Comparison of ENCODE assay signal across 17 cellular contexts in the genomic region with DNA sequence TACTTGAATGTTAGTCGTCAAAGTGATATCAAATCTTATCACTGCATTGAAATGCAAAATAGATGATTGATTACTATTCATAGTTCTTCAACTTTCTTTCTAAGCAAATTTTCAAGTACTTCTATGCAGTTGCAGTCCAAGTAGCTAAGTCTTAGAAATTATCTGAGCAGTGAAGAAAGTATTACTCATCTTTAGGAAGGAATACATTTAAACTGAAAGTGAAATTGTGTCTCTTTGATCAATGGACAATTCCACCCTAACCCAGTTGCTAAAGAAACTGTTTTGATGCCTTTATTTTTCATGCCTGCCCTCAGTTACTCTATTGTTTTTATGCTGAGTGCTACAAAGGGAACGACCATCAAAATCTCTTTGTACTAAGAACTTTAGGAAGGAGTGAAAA.
DNase-seq lines count a peak whose midpoint lies in the region; ATAC-seq and TF ChIP-seq lines count a peak whose summit lies in the region.
"Had no signal": no experiment of that assay in that cellular context is flagged by ENCODE, and none has a peak within 500 bp of the region (broad histone marks: within the 10 kb centered on the region; RNA-seq: fewer than 3 reads in every experiment).

No MANE protein-coding gene starts in this region.

- H3K4me1 ChIP-seq in DND-41 (ENCODE audit: insufficient read depth, low read length) (peaks cover 6% of the 10 kb centered on the region; the same call in 1 of the 2 replicates), iPS-18a (ENCODE audit: control insufficient read depth, low read depth, low read length) (peaks cover 20% of the 10 kb centered on the region), OCI-LY7 (ENCODE audit: insufficient read depth, low read length, poor library complexity, severe bottlenecking) (no peaks in the 10 kb centered on the region)
- H3K4me1 ChIP-seq: adrenal gland, esophagus squamous epithelium had no signal

- H3K36me3 ChIP-seq in DND-41 (ENCODE audit: insufficient read depth, low read length) (no peaks in the 10 kb centered on the region), iPS-18a (ENCODE audit: control insufficient read depth, low read depth, low read length) (no peaks in the 10 kb centered on the region), OCI-LY7 (ENCODE audit: insufficient read depth, low read length) (no peaks in the 10 kb centered on the region)
- H3K36me3 ChIP-seq: adrenal gland, esophagus squamous epithelium had no signal

- H3K27me3 ChIP-seq in DND-41 (ENCODE audit: insufficient read depth, low read length, poor library complexity) = no peaks in the 10 kb centered on the region
- no peaks in the 10 kb centered on the region for H3K27me3 ChIP-seq in iPS-18a (ENCODE audit: control insufficient read depth, insufficient read depth, low read length)
- H3K27me3 ChIP-seq: adrenal gland, esophagus squamous epithelium had no signal

- POLR2A ChIA-PET in OCI-LY7 (lab: Charles Lee) = no interaction called here

- H4K20me1 ChIP-seq in DND-41 (ENCODE audit: insufficient read depth, low read length) (no peaks in the 10 kb centered on the region), OCI-LY7 (ENCODE audit: insufficient read depth, low read length) (no peaks in the 10 kb centered on the region)

- H3K79me2 ChIP-seq in DND-41 (ENCODE audit: insufficient read depth, low read length) (no peaks in the 10 kb centered on the region), OCI-LY7 (ENCODE audit: insufficient read depth, low read depth, low read length) (no peaks in the 10 kb centered on the region)

- DNase-seq in DND-41 (no peak), amniotic epithelial cell (ENCODE audit: low read depth) (peak; percentile 35), posterior vena cava (ENCODE audit: low spot score) (no peak), NCI-H2029 treated with DMSO at 0.1 percent for 48 hours (lab: John Stamatoyannopoulos, UW) (no peak), epidermal melanocyte (ENCODE audit: insufficient read length, low spot score) (no peak), OCI-LY7 (ENCODE audit: low spot score) (no peak)
- DNase-seq: activated CD8-positive, alpha-beta T cell treated with anti-CD3 and anti-CD28 coated beads, Interleukin-2, amount 10 ng/mL, durations not matched to agents 7 days and 5 days; adrenal gland; esophagus squamous epithelium; KBM-7; NCI-H1436 treated with DMSO at 0.1 percent for 48 hours; PC-3; stimulated activated naive CD4-positive, alpha-beta T cell had no signal

- H3K9me3 ChIP-seq in DND-41 (ENCODE audit: insufficient read depth, low read length, severe bottlenecking) (no peaks in the 10 kb centered on the region), iPS-18a (ENCODE audit: control insufficient read depth, low read depth, low read length) (peaks cover 8% of the 10 kb centered on the region), OCI-LY7 (ENCODE audit: low read length) (no peaks in the 10 kb centered on the region)
- H3K9me3 ChIP-seq: adrenal gland, esophagus squamous epithelium had no signal

- CTCF ChIA-PET in OCI-LY7 (lab: Charles Lee; ENCODE audit: unreplicated experiment) = no interaction called here

- no peaks in the 10 kb centered on the region for H3K9me2 ChIP-seq in OCI-LY7 (ENCODE audit: insufficient read depth, low read length)

- TF ChIP-seq CTCF in DND-41 (IDR thresholded peaks at IDR 0.05; ENCODE audit: borderline replicate concordance, extremely low read depth, low read length, poor library complexity, severe bottlenecking) (no peak), OCI-LY7 (conservative IDR thresholded peaks at IDR 0.05; ENCODE audit: low read length) (no peak)

- ATAC-seq in DND-41 (ENCODE audit: insufficient read depth, low read depth) (no peak), HG03442 (IDR thresholded peaks at IDR 0.05; ENCODE audit: unreplicated experiment) (peak; percentile 43)
- ATAC-seq: activated CD8-positive, alpha-beta T cell treated with anti-CD3 and anti-CD28 coated beads, Interleukin-2, amount 10 ng/mL, durations not matched to agents 7 days and 5 days; PC-3 had no signal

- no peak overlapping the region for H3K4me3 ChIP-seq in DND-41 (ENCODE audit: low read depth in 1 of 2, low read length in 2 of 2)
- H3K4me3 ChIP-seq in iPS-18a (ENCODE audit: low read length) = no peak overlapping the region
- no peak overlapping the region for H3K4me3 ChIP-seq in OCI-LY7 (ENCODE audit: low read depth, low read length, poor library complexity, severe bottlenecking)
- H3K4me3 ChIP-seq: coronary artery, esophagus squamous epithelium, lung had no signal

- H3K4me2 ChIP-seq in DND-41 (ENCODE audit: insufficient read depth, low read length) (0 out of 2 replicates have a peak overlapping the region, but pooled peaks have one; percentile 8), OCI-LY7 (ENCODE audit: low read length) (no peak overlapping the region)

- intact Hi-C loops in posterior vena cava (cut with DNase I) (no loop called here), OCI-LY7 (cut with micrococcal nuclease; ENCODE audit: unreplicated experiment) (no loop called here)

- H3K27ac ChIP-seq in DND-41 (ENCODE audit: low read length) = no peak overlapping the region
- H3K27ac ChIP-seq in iPS-18a (ENCODE audit: low read length) = peak overlapping the region; percentile 20
- H3K27ac ChIP-seq in OCI-LY7 (ENCODE audit: low read depth, low read length, poor library complexity, severe bottlenecking) = no peak overlapping the region
- H3K27ac ChIP-seq: adrenal gland, coronary artery, esophagus squamous epithelium had no signal

- no TSS peak for BruUV-seq in OCI-LY7 (replicated peaks; lab: Mats Ljungman, UMichigan)

- H2AFZ ChIP-seq in DND-41 (ENCODE audit: low read depth, low read length) (no peak overlapping the region), OCI-LY7 (ENCODE audit: low read length) (no peak overlapping the region)

- no peak overlapping the region for H3K9ac ChIP-seq in DND-41 (ENCODE audit: low read depth, low read length)
- peak overlapping the region; percentile 22 for H3K9ac ChIP-seq in iPS-18a (ENCODE audit: low read length)
